1 cellular context compared by ENCODE assay signal in the genomic region with DNA sequence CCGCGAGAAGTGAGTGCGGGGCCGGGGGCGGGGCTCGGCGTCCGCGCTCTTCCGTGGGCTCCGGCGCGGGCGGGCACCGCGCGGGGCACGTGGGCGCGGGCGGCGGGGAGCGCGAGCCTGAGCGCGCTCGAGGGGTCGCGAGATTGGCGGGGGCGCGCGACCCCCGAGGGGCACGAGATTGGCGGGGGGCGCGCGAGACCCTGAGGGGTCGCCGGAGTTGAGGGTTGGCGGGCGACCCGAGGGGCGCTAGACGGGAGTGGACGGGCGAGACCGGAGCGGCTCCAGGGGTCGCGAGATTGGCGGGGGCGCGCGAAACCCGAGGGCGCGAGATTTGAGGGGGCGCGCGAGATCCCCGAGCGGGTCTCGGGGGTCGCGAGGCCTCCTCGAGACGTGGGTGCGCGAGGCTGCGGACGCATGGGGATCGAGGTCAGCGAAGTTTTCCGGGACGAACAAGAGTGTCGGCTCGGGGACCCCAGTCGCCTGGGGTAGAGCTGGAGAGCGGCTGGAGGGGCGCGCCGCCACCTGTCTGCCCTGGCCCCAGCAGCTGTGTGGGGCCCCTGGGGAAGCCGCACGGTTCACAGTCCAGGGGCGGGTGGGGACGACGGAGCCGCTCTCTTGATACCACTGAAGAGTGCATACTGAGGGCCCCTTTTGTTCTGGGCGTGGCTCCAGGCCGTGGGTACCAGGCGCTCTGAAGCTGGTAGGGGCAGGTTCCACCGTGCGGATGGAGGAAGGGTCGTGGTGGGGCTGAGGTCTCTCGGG.
TF ChIP-seq lines count a peak whose summit lies in the region.

No MANE protein-coding gene starts in this region.

TF ChIP-seq in endothelial cell of umbilical vein, 7 proteins besides CTCF, POLR2A, EP300 and RAD21:
- TF ChIP-seq EZH2 (IDR thresholded peaks at IDR 0.05; ENCODE audit: borderline replicate concordance, low read depth, low read length, severe bottlenecking) (no peak), GATA2 (IDR thresholded peaks at IDR 0.05; ENCODE audit: insufficient read depth, insufficient read length, low read depth, low read length) (no peak), JUN (IDR thresholded peaks at IDR 0.05; ENCODE audit: borderline replicate concordance, insufficient read depth, insufficient read length, low read depth) (no peak), MYC (IDR thresholded peaks at IDR 0.05; ENCODE audit: low read depth, low read length) (no peak), POLR2AphosphoS5 (IDR thresholded peaks at IDR 0.05; ENCODE audit: insufficient read depth, low read depth, low read length) (peak; percentile 12), FOS (IDR thresholded peaks at IDR 0.05; ENCODE audit: borderline replicate concordance, insufficient read depth, low read length) (no peak)
- TF ChIP-seq, protein P1, sequence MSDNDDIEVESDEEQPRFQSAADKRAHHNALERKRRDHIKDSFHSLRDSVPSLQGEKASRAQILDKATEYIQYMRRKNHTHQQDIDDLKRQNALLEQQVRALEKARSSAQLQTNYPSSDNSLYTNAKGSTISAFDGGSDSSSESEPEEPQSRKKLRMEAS (IDR thresholded peaks at IDR 0.05; ENCODE audit: insufficient read depth, insufficient read length): no peak
